24 cellular contexts compared by ENCODE assay signal in genomic region chr12:82783456-82783855, GRCh38.
DNase-seq lines count a peak whose midpoint lies in the region; ATAC-seq and TF ChIP-seq lines count a peak whose summit lies in the region.
"Had no signal": no experiment of that assay in that cellular context is flagged by ENCODE, and none has a peak within 500 bp of the region (broad histone marks: within the 10 kb centered on the region; RNA-seq: fewer than 3 reads in every experiment).

No MANE protein-coding gene starts in this region.

- H3K27me3 Mint-ChIP-seq in nephron progenitor cell (ENCODE audit: low read depth, poor library complexity) = no peaks in the 10 kb centered on the region

- TF ChIP-seq CTCF in OCI-LY1 (IDR thresholded peaks at IDR 0.05; ENCODE audit: low read length) (no peak), nephron progenitor cell (IDR thresholded peaks at IDR 0.05) (no peak)

- H3K27ac ChIP-seq in OCI-LY1 (ENCODE audit: low read depth, low read length, poor library complexity, severe bottlenecking) (peak overlapping the region; percentile 15), caudate nucleus (ENCODE audit: low read depth, low read length) (peak overlapping the region; percentile 94)
- H3K27ac ChIP-seq: A549, C4-2B, RWPE1 had no signal

- H3K9me2 ChIP-seq in OCI-LY1 (ENCODE audit: low read depth, low read length) = no peaks in the 10 kb centered on the region

- H3K27me3 ChIP-seq in OCI-LY1 (ENCODE audit: insufficient read depth, low read length) = no peaks in the 10 kb centered on the region

- H3K9me3 ChIP-seq in OCI-LY1 (ENCODE audit: low read length) = no peaks in the 10 kb centered on the region
- H3K9me3 ChIP-seq: A549, Caco-2 had no signal

- peak overlapping the region; percentile 28; the same call in 1 of the 2 replicates for H3K9ac ChIP-seq in OCI-LY1 (ENCODE audit: low read length)

- ATAC-seq in HG02840 (IDR thresholded peaks at IDR 0.05; ENCODE audit: low FRiP score, unreplicated experiment) (no peak), GM18511 (IDR thresholded peaks at IDR 0.05; ENCODE audit: unreplicated experiment) (no peak)
- ATAC-seq: A549; CD8-positive, alpha-beta T cell; GM23338; Panc1 had no signal

- H3K4me3 ChIP-seq in OCI-LY1 (ENCODE audit: low read depth, low read length, poor library complexity, severe bottlenecking) = peak overlapping the region; percentile 23
- H3K4me3 ChIP-seq: A549, GM23338 had no signal

- no peaks in the 10 kb centered on the region for H3K9me3 Mint-ChIP-seq in nephron progenitor cell
- H3K9me3 Mint-ChIP-seq: CD8-positive, alpha-beta T cell; GM23338; H9 had no signal

- H4K20me1 ChIP-seq in OCI-LY1 (ENCODE audit: insufficient read depth, low read length) = no peaks in the 10 kb centered on the region

- H3K36me3 ChIP-seq in OCI-LY1 (ENCODE audit: insufficient read depth, low read length) = no peaks in the 10 kb centered on the region

- peak overlapping the region; percentile 57; the same call in 1 of the 2 replicates for H2AFZ ChIP-seq in OCI-LY1 (ENCODE audit: low read length)
- H2AFZ ChIP-seq: GM23338 had no signal

- H3F3A ChIP-seq in OCI-LY1 (ENCODE audit: insufficient read depth, low read length) = no peaks in the 10 kb centered on the region

- peak overlapping the region; percentile 81 for H3K27ac Mint-ChIP-seq in nephron progenitor cell
- H3K27ac Mint-ChIP-seq: CD8-positive, alpha-beta T cell; GM23338; HFFc6 had no signal

- peaks cover 68% of the 10 kb centered on the region for H3K4me1 Mint-ChIP-seq in nephron progenitor cell

- peak overlapping the region; percentile 48; the same call in 1 of the 2 replicates for H3K4me2 ChIP-seq in OCI-LY1 (ENCODE audit: low read length)
- H3K4me2 ChIP-seq: A549, GM23338 had no signal

- H3K4me3 Mint-ChIP-seq in nephron progenitor cell = no peak overlapping the region
- H3K4me3 Mint-ChIP-seq: CD8-positive, alpha-beta T cell; GM23338; H9; HFFc6 had no signal

- DNase-seq in caudate nucleus (lab: John Stamatoyannopoulos, UW) (no peak), nephron progenitor cell (no peak), epidermal melanocyte (ENCODE audit: insufficient read length, low spot score) (no peak)
- DNase-seq in stimulated activated CD4-positive, alpha-beta T cell treated with anti-CD3 and anti-CD28 coated beads, Interleukin-2, amount 100 ng/mL, for 24 hours = no peak
- DNase-seq: Caco-2; CD8-positive, alpha-beta T cell; EL; GF-D8; H9; HFFc6; KBM-7; MM.1S; NCI-H2029; NCI-H446 treated with DMSO at 0.1 percent for 48 hours; NCI-H526 treated with DMSO at 0.1 percent for 48 hours; SHP77 had no signal

- H3K79me2 ChIP-seq in OCI-LY1 (ENCODE audit: insufficient read depth, low read length) = no peaks in the 10 kb centered on the region

- H3K36me3 Mint-ChIP-seq in nephron progenitor cell (ENCODE audit: low read depth) = peaks cover 5% of the 10 kb centered on the region
- H3K36me3 Mint-ChIP-seq: CD8-positive, alpha-beta T cell had no signal

- H3K4me1 ChIP-seq in OCI-LY1 (ENCODE audit: insufficient read depth, low read length, severe bottlenecking) = peaks cover 29% of the 10 kb centered on the region
- H3K4me1 ChIP-seq: A549, Caco-2 had no signal
